ENCODE assay signal across 20 cellular contexts in the genomic region with DNA sequence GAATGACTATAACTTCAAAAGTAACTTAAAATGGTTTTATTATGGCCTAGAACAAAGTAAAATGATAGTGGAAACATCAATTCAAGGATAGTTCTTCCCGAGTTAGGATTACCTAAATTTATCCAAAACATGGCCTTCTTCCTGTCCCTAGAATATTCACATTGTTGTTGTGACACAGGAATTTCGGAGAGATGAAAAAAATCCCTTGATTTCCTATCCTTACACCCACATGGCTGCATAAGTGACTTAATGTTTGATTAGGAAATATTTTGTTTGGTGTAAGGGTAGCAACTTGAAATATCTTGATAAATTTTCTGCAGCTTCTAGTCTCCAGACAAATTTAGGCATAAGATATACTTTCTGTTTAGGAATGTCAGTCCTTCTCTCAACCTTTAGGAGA. TPM values are rescaled to one million over a fixed set of nuclear protein-coding genes. Genes with fewer than 3 reads are reported as not detected.
DNase-seq lines count a peak whose midpoint lies in the region; ATAC-seq, FAIRE-seq and TF ChIP-seq lines count a peak whose summit lies in the region.
"Had no signal": no experiment of that assay in that cellular context is flagged by ENCODE, and none has a peak within 500 bp of the region (broad histone marks: within the 10 kb centered on the region; RNA-seq: fewer than 3 reads in every experiment).

No MANE protein-coding gene starts in this region.

- H3K9me3 Mint-ChIP-seq in GM23338: no peaks in the 10 kb centered on the region
- H3K9me3 Mint-ChIP-seq: CD8-positive, alpha-beta T cell had no signal

- H4K20me1 ChIP-seq in GM23338 (replicated peaks; ENCODE audit: insufficient read depth): 0 out of 2 replicates have a peak, but pooled peaks cover 2% of the 10 kb centered on the region

- no peak overlapping the region for H3K4me3 ChIP-seq in GM23338
- H3K4me3 ChIP-seq in SK-N-MC: no peak overlapping the region
- H3K4me3 ChIP-seq: BLaER1, GM12878 had no signal

- no peak for TF ChIP-seq POLR2A in erythroblast (IDR thresholded peaks at IDR 0.05; ENCODE audit: low read length)

- H3K9me2 ChIP-seq in GM23338 (ENCODE audit: insufficient read depth): no peaks in the 10 kb centered on the region

- no peak overlapping the region for H2AFZ ChIP-seq in GM23338

- H3K36me3 Mint-ChIP-seq in GM23338 (ENCODE audit: low read depth): peaks cover 14% of the 10 kb centered on the region

- H3K27ac ChIP-seq in GM23338 (ENCODE audit: low read depth): no peak overlapping the region
- H3K27ac ChIP-seq in SK-N-MC: peak overlapping the region; percentile 47; the same call in 1 of the 2 replicates
- H3K27ac ChIP-seq: BLaER1, C4-2B had no signal

- H3F3A ChIP-seq in GM23338 (replicated peaks; ENCODE audit: low read depth): no peaks in the 10 kb centered on the region

- DNase-seq in GM23338 (ENCODE audit: low spot score) (no peak), SK-N-MC (ENCODE audit: low read depth, low spot score) (no peak), erythroblast (lab: John Stamatoyannopoulos, UW) (no peak), GM20000 (ENCODE audit: low spot score) (no peak)
- DNase-seq: CD4-positive, CD25-positive, alpha-beta regulatory T cell; CD8-positive, alpha-beta T cell; DMS 273 treated with DMSO at 0.1 percent for 48 hours; DMS79; EL; GDM1; GOT3; H7; HCEC 1CT had no signal

- H3K27ac Mint-ChIP-seq in GM23338: peak overlapping the region; percentile 86
- H3K27ac Mint-ChIP-seq: B cell; CD8-positive, alpha-beta T cell had no signal

- no peaks in the 10 kb centered on the region for H3K4me1 ChIP-seq in GM23338 (ENCODE audit: insufficient read depth)
- H3K4me1 ChIP-seq: BLaER1 had no signal

- no peak for ATAC-seq in GM23338
- no peak for ATAC-seq in GM21423 (IDR thresholded peaks at IDR 0.05; ENCODE audit: unreplicated experiment)
- ATAC-seq: CD8-positive, alpha-beta T cell; GM12878 had no signal

- peaks cover 11% of the 10 kb centered on the region; the same call in 2 of the 3 replicates for H3K4me1 Mint-ChIP-seq in GM23338

- H3K9ac ChIP-seq in SK-N-MC (ENCODE audit: insufficient read length): no peak overlapping the region
- H3K9ac ChIP-seq: BLaER1 had no signal

- peaks cover 37% of the 10 kb centered on the region for H3K79me2 ChIP-seq in GM23338 (replicated peaks; ENCODE audit: insufficient read depth)

- no peak overlapping the region for H3K4me2 ChIP-seq in GM23338
- H3K4me2 ChIP-seq: BLaER1 had no signal

- peak; percentile 43 for FAIRE-seq in islet of Langerhans (lab: Jason Lieb, UNC)
- FAIRE-seq: D721Med, GM12878 had no signal

- H3K36me3 ChIP-seq in GM23338 (ENCODE audit: insufficient read depth) (no peaks in the 10 kb centered on the region), SK-N-MC (ENCODE audit: insufficient read depth, low read length) (peaks cover 43% of the 10 kb centered on the region)

- no peak overlapping the region for H3K4me3 Mint-ChIP-seq in GM23338
- H3K4me3 Mint-ChIP-seq: B cell; CD4-positive, CD25-positive, alpha-beta regulatory T cell; CD8-positive, alpha-beta T cell had no signal

- no peaks in the 10 kb centered on the region for H3K27me3 ChIP-seq in GM23338 (ENCODE audit: insufficient read depth)
- H3K27me3 ChIP-seq: BLaER1 had no signal

- H3K27me3 Mint-ChIP-seq in GM23338 (ENCODE audit: insufficient read depth, low read depth, poor library complexity): no peaks in the 10 kb centered on the region
- H3K27me3 Mint-ChIP-seq: B cell; CD4-positive, CD25-positive, alpha-beta regulatory T cell had no signal

- no peak for TF ChIP-seq CTCF in GM23338 (conservative IDR thresholded peaks at IDR 0.05; ENCODE audit: low read depth in 2 of 2)
- TF ChIP-seq CTCF in GM20000 (IDR thresholded peaks at IDR 0.05; ENCODE audit: extremely low read depth, missing control alignments): no peak

- no peaks in the 10 kb centered on the region; the same call in 1 of the 2 replicates for H3K9me3 ChIP-seq in SK-N-MC (ENCODE audit: low read depth, low read length)

TF ChIP-seq in GM23338, 12 proteins besides CTCF, POLR2A, EP300 and RAD21 (continues in another document):
- no peak for TF ChIP-seq STAT1 (IDR thresholded peaks at IDR 0.05; ENCODE audit: unreplicated experiment)
- no peak for TF ChIP-seq POLR2AphosphoS5 (IDR thresholded peaks at IDR 0.05; ENCODE audit: low read depth)
- TF ChIP-seq EZH2 (IDR thresholded peaks at IDR 0.05; ENCODE audit: low read depth, unreplicated experiment): no peak
- TF ChIP-seq EZH2phosphoT487 (IDR thresholded peaks at IDR 0.05; ENCODE audit: unreplicated experiment): no peak
- no peak for TF ChIP-seq NANOG (IDR thresholded peaks at IDR 0.05; ENCODE audit: borderline replicate concordance)
- no peak for TF ChIP-seq ZNF331 (CRISPR knock-in tag; IDR thresholded peaks at IDR 0.05; ENCODE audit: low read depth)
- TF ChIP-seq JUNB (IDR thresholded peaks at IDR 0.05; ENCODE audit: unreplicated experiment): no peak
- TF ChIP-seq, protein P1, sequence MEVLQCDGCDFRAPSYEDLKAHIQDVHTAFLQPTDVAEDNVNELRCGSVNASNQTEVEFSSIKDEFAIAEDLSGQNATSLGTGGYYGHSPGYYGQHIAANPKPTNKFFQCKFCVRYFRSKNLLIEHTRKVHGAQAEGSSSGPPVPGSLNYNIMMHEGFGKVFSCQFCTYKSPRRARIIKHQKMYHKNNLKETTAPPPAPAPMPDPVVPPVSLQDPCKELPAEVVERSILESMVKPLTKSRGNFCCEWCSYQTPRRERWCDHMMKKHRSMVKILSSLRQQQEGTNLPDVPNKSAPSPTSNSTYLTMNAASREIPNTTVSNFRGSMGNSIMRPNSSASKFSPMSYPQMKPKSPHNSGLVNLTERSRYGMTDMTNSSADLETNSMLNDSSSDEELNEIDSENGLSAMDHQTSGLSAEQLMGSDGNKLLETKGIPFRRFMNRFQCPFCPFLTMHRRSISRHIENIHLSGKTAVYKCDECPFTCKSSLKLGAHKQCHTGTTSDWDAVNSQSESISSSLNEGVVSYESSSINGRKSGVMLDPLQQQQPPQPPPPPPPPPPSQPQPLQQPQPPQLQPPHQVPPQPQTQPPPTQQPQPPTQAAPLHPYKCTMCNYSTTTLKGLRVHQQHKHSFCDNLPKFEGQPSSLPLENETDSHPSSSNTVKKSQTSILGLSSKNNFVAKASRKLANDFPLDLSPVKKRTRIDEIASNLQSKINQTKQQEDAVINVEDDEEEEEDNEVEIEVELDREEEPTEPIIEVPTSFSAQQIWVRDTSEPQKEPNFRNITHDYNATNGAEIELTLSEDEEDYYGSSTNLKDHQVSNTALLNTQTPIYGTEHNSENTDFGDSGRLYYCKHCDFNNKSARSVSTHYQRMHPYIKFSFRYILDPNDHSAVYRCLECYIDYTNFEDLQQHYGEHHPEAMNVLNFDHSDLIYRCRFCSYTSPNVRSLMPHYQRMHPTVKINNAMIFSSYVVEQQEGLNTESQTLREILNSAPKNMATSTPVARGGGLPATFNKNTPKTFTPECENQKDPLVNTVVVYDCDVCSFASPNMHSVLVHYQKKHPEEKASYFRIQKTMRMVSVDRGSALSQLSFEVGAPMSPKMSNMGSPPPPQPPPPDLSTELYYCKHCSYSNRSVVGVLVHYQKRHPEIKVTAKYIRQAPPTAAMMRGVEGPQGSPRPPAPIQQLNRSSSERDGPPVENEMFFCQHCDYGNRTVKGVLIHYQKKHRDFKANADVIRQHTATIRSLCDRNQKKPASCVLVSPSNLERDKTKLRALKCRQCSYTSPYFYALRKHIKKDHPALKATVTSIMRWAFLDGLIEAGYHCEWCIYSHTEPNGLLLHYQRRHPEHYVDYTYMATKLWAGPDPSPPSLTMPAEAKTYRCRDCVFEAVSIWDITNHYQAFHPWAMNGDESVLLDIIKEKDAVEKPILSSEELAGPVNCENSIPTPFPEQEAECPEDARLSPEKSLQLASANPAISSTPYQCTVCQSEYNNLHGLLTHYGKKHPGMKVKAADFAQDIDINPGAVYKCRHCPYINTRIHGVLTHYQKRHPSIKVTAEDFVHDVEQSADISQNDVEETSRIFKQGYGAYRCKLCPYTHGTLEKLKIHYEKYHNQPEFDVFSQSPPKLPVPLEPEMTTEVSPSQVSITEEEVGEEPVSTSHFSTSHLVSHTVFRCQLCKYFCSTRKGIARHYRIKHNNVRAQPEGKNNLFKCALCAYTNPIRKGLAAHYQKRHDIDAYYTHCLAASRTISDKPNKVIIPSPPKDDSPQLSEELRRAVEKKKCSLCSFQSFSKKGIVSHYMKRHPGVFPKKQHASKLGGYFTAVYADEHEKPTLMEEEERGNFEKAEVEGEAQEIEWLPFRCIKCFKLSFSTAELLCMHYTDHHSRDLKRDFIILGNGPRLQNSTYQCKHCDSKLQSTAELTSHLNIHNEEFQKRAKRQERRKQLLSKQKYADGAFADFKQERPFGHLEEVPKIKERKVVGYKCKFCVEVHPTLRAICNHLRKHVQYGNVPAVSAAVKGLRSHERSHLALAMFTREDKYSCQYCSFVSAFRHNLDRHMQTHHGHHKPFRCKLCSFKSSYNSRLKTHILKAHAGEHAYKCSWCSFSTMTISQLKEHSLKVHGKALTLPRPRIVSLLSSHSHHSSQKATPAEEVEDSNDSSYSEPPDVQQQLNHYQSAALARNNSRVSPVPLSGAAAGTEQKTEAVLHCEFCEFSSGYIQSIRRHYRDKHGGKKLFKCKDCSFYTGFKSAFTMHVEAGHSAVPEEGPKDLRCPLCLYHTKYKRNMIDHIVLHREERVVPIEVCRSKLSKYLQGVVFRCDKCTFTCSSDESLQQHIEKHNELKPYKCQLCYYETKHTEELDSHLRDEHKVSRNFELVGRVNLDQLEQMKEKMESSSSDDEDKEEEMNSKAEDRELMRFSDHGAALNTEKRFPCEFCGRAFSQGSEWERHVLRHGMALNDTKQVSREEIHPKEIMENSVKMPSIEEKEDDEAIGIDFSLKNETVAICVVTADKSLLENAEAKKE (CRISPR knock-in tag; IDR thresholded peaks at IDR 0.05): no peak
- TF ChIP-seq, protein P2, sequence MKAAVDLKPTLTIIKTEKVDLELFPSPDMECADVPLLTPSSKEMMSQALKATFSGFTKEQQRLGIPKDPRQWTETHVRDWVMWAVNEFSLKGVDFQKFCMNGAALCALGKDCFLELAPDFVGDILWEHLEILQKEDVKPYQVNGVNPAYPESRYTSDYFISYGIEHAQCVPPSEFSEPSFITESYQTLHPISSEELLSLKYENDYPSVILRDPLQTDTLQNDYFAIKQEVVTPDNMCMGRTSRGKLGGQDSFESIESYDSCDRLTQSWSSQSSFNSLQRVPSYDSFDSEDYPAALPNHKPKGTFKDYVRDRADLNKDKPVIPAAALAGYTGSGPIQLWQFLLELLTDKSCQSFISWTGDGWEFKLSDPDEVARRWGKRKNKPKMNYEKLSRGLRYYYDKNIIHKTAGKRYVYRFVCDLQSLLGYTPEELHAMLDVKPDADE (IDR thresholded peaks at IDR 0.05): no peak

RNA-seq across cellular contexts. Expression of a gene that starts 27.8 kb away (rescaled TPM):
- total RNA-seq in GM23338 (2014; rRNA removed; shearing (Covaris generic)): 50.7 and 54.1 TPM in 2 replicates
- polyA plus RNA-seq in GM23338 (2016; fragmentation: Nextera tagmentation; extraction: Ambion mirVana): 43.1 and 44.8 TPM in 2 replicates

RNA-seq across cellular contexts. Expression of a gene that starts 54.3 kb away (rescaled TPM):
- 8.5 TPM in 2 replicates for total RNA-seq in GM23338 (2014; rRNA removed; shearing (Covaris generic))
- 9.0 and 9.5 TPM in 2 replicates for polyA plus RNA-seq in GM23338 (2016; fragmentation: Nextera tagmentation; extraction: Ambion mirVana)
